14 cellular contexts compared by ENCODE assay signal in the genomic region with DNA sequence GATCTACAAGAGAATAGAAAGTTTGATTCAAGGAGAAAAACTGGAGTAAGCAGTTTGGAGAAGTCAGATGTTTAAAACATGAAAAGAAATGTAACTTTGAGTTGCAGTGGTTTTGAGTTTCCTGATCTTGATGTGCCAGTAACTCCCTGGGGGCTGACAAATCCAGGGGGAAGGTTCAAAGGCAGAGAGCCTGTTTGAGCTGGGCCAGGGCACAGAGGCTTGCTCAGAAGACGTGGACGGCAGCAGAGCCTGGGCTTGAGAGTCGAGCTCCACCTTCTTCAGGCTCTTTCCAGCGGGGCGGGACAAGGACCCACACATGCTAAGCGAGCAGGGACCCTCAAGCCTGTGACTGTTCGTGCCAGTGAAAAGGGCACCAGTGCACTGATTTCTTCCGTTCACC.
A peak's percentile ranks its signal among the peaks of the same experiment; 100 is the strongest.
DNase-seq lines count a peak whose midpoint lies in the region; ATAC-seq and TF ChIP-seq lines count a peak whose summit lies in the region.
"Had no signal": no experiment of that assay in that cellular context is flagged by ENCODE, and none has a peak within 500 bp of the region (broad histone marks: within the 10 kb centered on the region; RNA-seq: fewer than 3 reads in every experiment).

No MANE protein-coding gene starts in this region.

- intact Hi-C loops in Right ventricle myocardium inferior (cut with DNase I): no loop called here

- H2BK5ac ChIP-seq in mesenchymal stem cell (ENCODE audit: low read depth, low read length, poor library complexity, severe bottlenecking): no peak overlapping the region

- peak overlapping the region in 8 of 11 experiments; percentile 21 to 56 (median 28); a peak in 13 of 22 replicates for H3K27ac ChIP-seq in BLaER1 treated with 17β-estradiol and CSF1 and Interleukin-3, amounts not matched to agents 10 nM and 100 nM
- peak overlapping the region; percentile 53 for H3K27ac ChIP-seq in HUES48 (ENCODE audit: low read depth, low read length)
- no peak overlapping the region for H3K27ac ChIP-seq in mesenchymal stem cell (ENCODE audit: low read length, poor library complexity, severe bottlenecking)
- no peak overlapping the region for H3K27ac ChIP-seq in osteoblast (ENCODE audit: low read depth, low read length)

- H3K4me2 ChIP-seq in BLaER1 treated with 17β-estradiol and CSF1 and Interleukin-3, amounts not matched to agents 10 nM and 100 nM: peak overlapping the region; percentile 60 to 94 (median 87)
- no peak overlapping the region for H3K4me2 ChIP-seq in mesenchymal stem cell (ENCODE audit: low read length, poor library complexity, severe bottlenecking)
- no peak overlapping the region for H3K4me2 ChIP-seq in osteoblast (ENCODE audit: insufficient read depth, low read length)

- H3K79me1 ChIP-seq in mesenchymal stem cell (replicated peaks; ENCODE audit: low read length, poor library complexity, severe bottlenecking): peaks cover 5% of the 10 kb centered on the region

- H3K27me3 ChIP-seq in BLaER1 treated with 17β-estradiol and CSF1 and Interleukin-3, amounts not matched to agents 10 nM and 100 nM: no peaks in the 10 kb centered on the region
- H3K27me3 ChIP-seq in HUES48 (ENCODE audit: control insufficient read depth, insufficient read depth, low read length) (no peaks in the 10 kb centered on the region), mesenchymal stem cell (ENCODE audit: control insufficient read depth in 1 of 2, insufficient read depth in 1 of 2, low read length in 2 of 2) (no peaks in the 10 kb centered on the region), osteoblast (ENCODE audit: insufficient read depth, low read length) (no peaks in the 10 kb centered on the region)
- H3K27me3 ChIP-seq: BE2C had no signal

- H3K14ac ChIP-seq in mesenchymal stem cell (ENCODE audit: low read length in 2 of 2): peak overlapping the region in 1 of 2 experiments; percentile 19

- H3K4ac ChIP-seq in mesenchymal stem cell (ENCODE audit: low read depth in 1 of 2, low read length in 2 of 2): no peak overlapping the region

- no peak overlapping the region for H4K91ac ChIP-seq in mesenchymal stem cell (ENCODE audit: low read length)

- TF ChIP-seq CTCF in osteoblast (IDR thresholded peaks at IDR 0.05; ENCODE audit: extremely low read depth, low read depth, low read length): no peak

- peaks cover 0 to 15% (median 7%) of the 10 kb centered on the region in 11 experiments; a peak in 7 of 22 replicates for H4K20me1 ChIP-seq in BLaER1 treated with 17β-estradiol and CSF1 and Interleukin-3, amounts not matched to agents 10 nM and 100 nM
- H4K20me1 ChIP-seq in osteoblast (ENCODE audit: insufficient read depth, low read length): peaks cover 3% of the 10 kb centered on the region

- DNase-seq in mesenchymal stem cell (no peak), Right ventricle myocardium inferior (ENCODE audit: missing footprints) (no peak), osteoblast (ENCODE audit: insufficient read length, low spot score, missing footprints) (no peak), putamen (ENCODE audit: low spot score) (no peak)
- DNase-seq: ACHN; BE2C; Calu3; CD4-positive, alpha-beta memory T cell; DMS79 treated with DMSO at 0.1 percent for 48 hours; GF-D8; GOT3; H7 had no signal

- no peak overlapping the region for H2BK15ac ChIP-seq in mesenchymal stem cell (ENCODE audit: low read depth, poor library complexity, severe bottlenecking)

- peak overlapping the region; percentile 1 for H2AK5ac ChIP-seq in mesenchymal stem cell (ENCODE audit: low read length, severe bottlenecking)

- H3K36me3 ChIP-seq in BLaER1 treated with 17β-estradiol and CSF1 and Interleukin-3, amounts not matched to agents 10 nM and 100 nM: peaks cover 0 to 12% (median 4%) of the 10 kb centered on the region in 11 experiments; a peak in 6 of 22 replicates
- H3K36me3 ChIP-seq in HUES48 (ENCODE audit: control insufficient read depth, insufficient read depth, low read length) (no peaks in the 10 kb centered on the region), mesenchymal stem cell (ENCODE audit: control insufficient read depth in 1 of 2, insufficient read depth in 2 of 2, low read depth in 1 of 2, low read length in 2 of 2) (peaks cover 0 to 6% of the 10 kb centered on the region in 2 experiments), osteoblast (ENCODE audit: insufficient read depth, low read length) (no peaks in the 10 kb centered on the region)
- H3K36me3 ChIP-seq: BE2C had no signal

- H2BK12ac ChIP-seq in mesenchymal stem cell (ENCODE audit: low read length in 2 of 2): no peak overlapping the region

- H4K8ac ChIP-seq in mesenchymal stem cell (ENCODE audit: low read length): no peak overlapping the region

- H3K4me3 ChIP-seq in BLaER1 treated with 17β-estradiol and CSF1 and Interleukin-3, amounts not matched to agents 10 nM and 100 nM: peak overlapping the region in 6 of 10 experiments; percentile 2 to 47 (median 42); a peak in 11 of 20 replicates
- H3K4me3 ChIP-seq in HUES48 (ENCODE audit: low read depth, low read length): no peak overlapping the region
- no peak overlapping the region for H3K4me3 ChIP-seq in mesenchymal stem cell (ENCODE audit: insufficient read depth in 1 of 2, low read depth in 1 of 2, low read length in 2 of 2)
- no peak overlapping the region for H3K4me3 ChIP-seq in osteoblast (ENCODE audit: insufficient read depth, low read length)

- H3K9ac ChIP-seq in BLaER1 treated with 17β-estradiol and CSF1 and Interleukin-3, amounts not matched to agents 10 nM and 100 nM: peak overlapping the region in 10 of 11 experiments; percentile 3 to 58 (median 48); a peak in 15 of 22 replicates
- H3K9ac ChIP-seq in HUES48 (ENCODE audit: low read depth, low read length) (no peak overlapping the region), mesenchymal stem cell (ENCODE audit: low read length) (no peak overlapping the region)

- no peaks in the 10 kb centered on the region for H3K79me2 ChIP-seq in osteoblast (ENCODE audit: insufficient read depth, low read length)

- H3K23ac ChIP-seq in mesenchymal stem cell (ENCODE audit: low read length in 2 of 2): no peak overlapping the region

- H2BK120ac ChIP-seq in mesenchymal stem cell (ENCODE audit: low read depth, low read length): no peak overlapping the region

- H3K9me3 ChIP-seq in BLaER1 treated with 17β-estradiol and CSF1 and Interleukin-3, amounts not matched to agents 10 nM and 100 nM (replicated peaks in 1 of 11): no peaks in the 10 kb centered on the region; a peak in 1 of 22 replicates
- no peaks in the 10 kb centered on the region for H3K9me3 ChIP-seq in HUES48 (ENCODE audit: control insufficient read depth, insufficient read depth, low read length)
- no peaks in the 10 kb centered on the region for H3K9me3 ChIP-seq in mesenchymal stem cell (ENCODE audit: control insufficient read depth, low read length)
- H3K9me3 ChIP-seq in osteoblast (ENCODE audit: low read depth, low read length): no peaks in the 10 kb centered on the region
- H3K9me3 ChIP-seq: BE2C had no signal

- no peak overlapping the region for H3K18ac ChIP-seq in mesenchymal stem cell (ENCODE audit: low read depth in 1 of 2, low read length in 2 of 2)

- peaks cover 16 to 36% (median 27%) of the 10 kb centered on the region in 10 experiments for H3K4me1 ChIP-seq in BLaER1 treated with 17β-estradiol and CSF1 and Interleukin-3, amounts not matched to agents 10 nM and 100 nM
- H3K4me1 ChIP-seq in HUES48 (ENCODE audit: control insufficient read depth, insufficient read depth, low read length) (peaks cover 16% of the 10 kb centered on the region), mesenchymal stem cell (ENCODE audit: control insufficient read depth, insufficient read depth, low read depth, low read length) (peaks cover 10% of the 10 kb centered on the region), osteoblast (ENCODE audit: insufficient read depth, low read length) (peaks cover 7% of the 10 kb centered on the region)
- H3K4me1 ChIP-seq: BE2C had no signal

- H2AFZ ChIP-seq in mesenchymal stem cell (ENCODE audit: low read depth, low read length) (no peak overlapping the region), osteoblast (ENCODE audit: low read length) (no peak overlapping the region)

- 90% methylated on average over 8 of the region's 8 CpGs for WGBS in mesenchymal stem cell

- ATAC-seq in Right ventricle myocardium inferior: no peak

Comparison
In these comparisons a context has a peak if more than half of its experiments do, and no peak if none do; other contexts are left out.
1. H3K27ac ChIP-seq: peak in BLaER1 treated with 17β-estradiol and CSF1 and Interleukin-3, amounts not matched to agents 10 nM and 100 nM (8 of 11) and HUES48 (single experiment); none in mesenchymal stem cell (single experiment) and osteoblast (single experiment).
2. H3K4me2 ChIP-seq: peak in BLaER1 treated with 17β-estradiol and CSF1 and Interleukin-3, amounts not matched to agents 10 nM and 100 nM (11 of 11); none in mesenchymal stem cell (single experiment) and osteoblast (single experiment).
3. H3K4me3 ChIP-seq: peak in BLaER1 treated with 17β-estradiol and CSF1 and Interleukin-3, amounts not matched to agents 10 nM and 100 nM (6 of 10); none in HUES48 (single experiment), mesenchymal stem cell (0 of 2) and osteoblast (single experiment).
4. H3K9ac ChIP-seq: peak in BLaER1 treated with 17β-estradiol and CSF1 and Interleukin-3, amounts not matched to agents 10 nM and 100 nM (10 of 11); none in HUES48 (single experiment) and mesenchymal stem cell (single experiment).